Comparison of ENCODE assay signal across 10 cellular contexts in the genomic region with DNA sequence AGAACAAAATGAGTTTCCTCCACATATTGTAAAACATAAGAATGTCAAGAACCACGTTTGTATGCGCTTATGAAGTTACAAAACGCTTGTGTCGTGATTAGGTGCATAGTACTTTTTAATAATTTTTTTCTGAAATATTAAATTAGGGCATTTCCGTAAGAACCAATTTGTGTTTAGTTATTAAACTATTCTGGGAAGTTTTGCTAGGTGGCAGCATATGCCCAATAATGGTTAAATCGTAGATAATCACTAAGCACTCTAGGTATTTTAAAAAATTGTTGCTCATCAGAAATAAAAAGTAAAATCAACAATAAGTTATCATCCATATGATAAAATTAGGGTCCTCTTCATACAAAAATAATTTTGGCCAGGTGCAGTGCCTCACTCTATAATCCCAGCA. TPM values are rescaled to one million over a fixed set of nuclear protein-coding genes. Genes with fewer than 3 reads are reported as not detected.
DNase-seq lines count a peak whose midpoint lies in the region; ATAC-seq and TF ChIP-seq lines count a peak whose summit lies in the region.
"Had no signal": no experiment of that assay in that cellular context is flagged by ENCODE, and none has a peak within 500 bp of the region (broad histone marks: within the 10 kb centered on the region; RNA-seq: fewer than 3 reads in every experiment).

No MANE protein-coding gene starts in this region.

- H3K4me1 ChIP-seq in PC-9 (replicated peaks; ENCODE audit: insufficient read depth) (peaks cover 41% of the 10 kb centered on the region), psoas muscle (peaks cover 29% of the 10 kb centered on the region), HAP-1 (peaks cover 21% of the 10 kb centered on the region)

- intact Hi-C loops in PC-9 (cut with micrococcal nuclease; ENCODE audit: unreplicated experiment) = loop anchor here (1.0 kb wide), 1 partner anchor 189 kb away; no protein-coding TSS in a partner anchor
- intact Hi-C loops in psoas muscle (cut with DNase I) = loop anchor here in 1 of 2 donors (10.0 kb wide), 1 partner anchor 108 kb away; a partner anchor contains a TSS

- ATAC-seq in psoas muscle = no peak

- TF ChIP-seq CTCF in PC-9 (conservative IDR thresholded peaks at IDR 0.05) (peak; percentile 53; the same call in 1 of the 2 replicates), psoas muscle (IDR thresholded peaks at IDR 0.05) (peak; percentile 27), GM20000 (IDR thresholded peaks at IDR 0.05; ENCODE audit: extremely low read depth, missing control alignments) (no peak)

- no peaks in the 10 kb centered on the region for H3K9me2 ChIP-seq in PC-9 (ENCODE audit: insufficient read depth)

- H2AFZ ChIP-seq in PC-9 = no peak overlapping the region

- H3K27me3 ChIP-seq in PC-9 (ENCODE audit: insufficient read depth, low read depth) = no peaks in the 10 kb centered on the region
- no peaks in the 10 kb centered on the region for H3K27me3 ChIP-seq in psoas muscle (ENCODE audit: insufficient read depth in 3 of 3, low read length in 2 of 3)
- no peaks in the 10 kb centered on the region for H3K27me3 ChIP-seq in HAP-1 (ENCODE audit: low read depth)

- in situ Hi-C loops in HAP-1 (cut with MboI; ENCODE audit: low sequenced_read_pairs) = loop anchor here (10.0 kb wide), 1 partner anchor 138 kb away; no protein-coding TSS in a partner anchor

- CTCF ChIA-PET in PC-9 (lab: Charles Lee) = interaction anchor here (0.6 kb wide), 1 partner anchor 118 kb away, joined by 3 read pairs; no protein-coding TSS in a partner anchor

- peaks cover 18% of the 10 kb centered on the region for H4K20me1 ChIP-seq in PC-9 (ENCODE audit: insufficient read depth)

- 73 to 82% (median 76%) methylated on average over 6 of the region's 6 CpGs for WGBS in psoas muscle, 3 donors

- peak; percentile 4 for DNase-seq in DMS 273 (lab: John Stamatoyannopoulos, UW; ENCODE audit: unreplicated experiment)
- no peak for DNase-seq in DMS 273 treated with DMSO at 0.1 percent for 48 hours (lab: John Stamatoyannopoulos, UW)
- DNase-seq in PC-9 = no peak
- DNase-seq in erythroblast (lab: John Stamatoyannopoulos, UW) = peak; percentile 3 to 36
- no peak for DNase-seq in psoas muscle
- no peak for DNase-seq in germinal center (ENCODE audit: low spot score)
- no peak for DNase-seq in HAP-1 (ENCODE audit: low spot score in 2 of 2)
- DNase-seq in GM20000 (ENCODE audit: low spot score) = no peak
- DNase-seq: activated naive CD4-positive, alpha-beta T cell treated with anti-CD3 and anti-CD28 coated beads, Interleukin-2, amount 50 U/mL, for 16 hours; occipital lobe had no signal

- peaks cover 14% of the 10 kb centered on the region for H3F3A ChIP-seq in PC-9 (ENCODE audit: insufficient read depth, low read depth)

- H3K27ac ChIP-seq in PC-9 (no peak overlapping the region), psoas muscle (no peak overlapping the region)

- BruUV-seq in PC-9 (replicated peaks; lab: Mats Ljungman, UMichigan) = no TSS peak

- no peak overlapping the region for H3K4me2 ChIP-seq in PC-9

- peaks cover 95% of the 10 kb centered on the region for H3K79me2 ChIP-seq in PC-9 (ENCODE audit: low read depth)

- H3K36me3 ChIP-seq in PC-9 (ENCODE audit: low read depth) (peaks cover 25% of the 10 kb centered on the region), psoas muscle (ENCODE audit: insufficient read depth in 1 of 2, low read depth in 1 of 2) (no peaks in the 10 kb centered on the region), HAP-1 (replicated peaks) (no peaks in the 10 kb centered on the region)

- TF ChIP-seq POLR2A in erythroblast (IDR thresholded peaks at IDR 0.05; ENCODE audit: low read length) = no peak

- H3K9me3 ChIP-seq in PC-9 (ENCODE audit: insufficient read depth, low read depth) (no peaks in the 10 kb centered on the region), psoas muscle (no peaks in the 10 kb centered on the region), HAP-1 (no peaks in the 10 kb centered on the region)

- POLR2A ChIA-PET in PC-9 (lab: Charles Lee; ENCODE audit: unreplicated experiment) = no interaction called here

- H3K4me3 ChIP-seq in PC-9 (no peak overlapping the region), psoas muscle (no peak overlapping the region), HAP-1 (no peak overlapping the region)

RNA-seq across cellular contexts. Expression of a gene that starts 5.4 kb away (rescaled TPM):
- total RNA-seq in PC-9 (2021) (8.7 and 10.8 TPM in 2 replicates), psoas muscle (10 to 100 TPM in 3 of 4 donors, 1 to 10 TPM in 1; 8.5 to 13.1 (median 12.8) TPM)
- polyA plus RNA-seq in psoas muscle = 10 to 100 TPM in 1 of 3 donors, 1 to 10 TPM in 2; 5.2 to 10.0 (median 5.8) TPM

Comparison
In these comparisons a context has a peak if more than half of its experiments do, and no peak if none do; other contexts are left out.
1. DNase-seq: peak in DMS 273 (single experiment) and erythroblast (2 of 2); none in DMS 273 treated with DMSO at 0.1 percent for 48 hours (single experiment), PC-9 (0 of 2), psoas muscle (0 of 2), germinal center (single experiment), HAP-1 (0 of 2) and GM20000 (single experiment).